ENCODE assay signal across 17 cellular contexts in genomic region chr6:44415424-44415823, GRCh38. TPM values are rescaled to one million over a fixed set of nuclear protein-coding genes. Genes with fewer than 3 reads are reported as not detected.
A peak's percentile ranks its signal among the peaks of the same experiment; 100 is the strongest.
DNase-seq lines count a peak whose midpoint lies in the region; ATAC-seq and TF ChIP-seq lines count a peak whose summit lies in the region.
"Had no signal": no experiment of that assay in that cellular context is flagged by ENCODE, and none has a peak within 500 bp of the region (broad histone marks: within the 10 kb centered on the region; RNA-seq: fewer than 3 reads in every experiment).

No MANE protein-coding gene starts in this region.

- intact Hi-C loops in natural killer cell (cut with micrococcal nuclease) (no loop called here), body of pancreas (cut with DNase I) (no loop called here), lower leg skin (cut with DNase I; ENCODE audit: low total_unique reads) (no loop called here), ascending aorta (cut with DNase I) (no loop called here)

- H3K4me3 Mint-ChIP-seq in natural killer cell, result no peak overlapping the region
- H3K4me3 Mint-ChIP-seq in natural killer cell treated with Interleukin-12 subunit alpha and Interleukin-12 subunit beta and Interleukin-15 and Interleukin-18, amount 100 ng/mL, for 72 hours, result no peak overlapping the region
- H3K4me3 Mint-ChIP-seq: naive B cell had no signal

- H3K27me3 ChIP-seq in body of pancreas (no peaks in the 10 kb centered on the region), mucosa of stomach (ENCODE audit: control insufficient read depth, insufficient read depth, low read length) (no peaks in the 10 kb centered on the region), ascending aorta (no peaks in the 10 kb centered on the region)
- H3K27me3 ChIP-seq: MG63, SJSA1 had no signal

- WGBS in body of pancreas, 2 donors, result 81 to 84% methylated on average over 2 of the region's 2 CpGs
- 71 to 77% methylated on average over 2 of the region's 2 CpGs for WGBS in lower leg skin, 2 donors

- H3K27ac ChIP-seq in body of pancreas, result peak overlapping the region in 1 of 4 donors; percentile 55
- H3K27ac ChIP-seq in ascending aorta, result no peak overlapping the region
- H3K27ac ChIP-seq: SJSA1 had no signal

- peaks cover 2 to 12% of the 10 kb centered on the region in 2 donors for H3K36me3 ChIP-seq in body of pancreas (replicated peaks in 1 of 2; ENCODE audit: insufficient read depth in 1 of 2, low read depth in 2 of 2)
- no peaks in the 10 kb centered on the region for H3K36me3 ChIP-seq in mucosa of stomach (ENCODE audit: control insufficient read depth, insufficient read depth, low read length)
- H3K36me3 ChIP-seq in ascending aorta, result peaks cover 31 to 64% of the 10 kb centered on the region in 2 donors

- ATAC-seq in natural killer cell (no peak), body of pancreas (peak; percentile 27)
- ATAC-seq in natural killer cell treated with Interleukin-12 subunit alpha and Interleukin-12 subunit beta and Interleukin-15 and Interleukin-18, amount 100 ng/mL, for 72 hours, result no peak

- H3K27me3 Mint-ChIP-seq in natural killer cell (ENCODE audit: low read depth in 2 of 2), result no peaks in the 10 kb centered on the region
- H3K27me3 Mint-ChIP-seq in natural killer cell treated with Interleukin-12 subunit alpha and Interleukin-12 subunit beta and Interleukin-15 and Interleukin-18, amount 100 ng/mL, for 72 hours, result no peaks in the 10 kb centered on the region
- H3K27me3 Mint-ChIP-seq: naive B cell had no signal

- H3K36me3 Mint-ChIP-seq in natural killer cell, result peaks cover under 1% of the 10 kb centered on the region
- H3K36me3 Mint-ChIP-seq in natural killer cell treated with Interleukin-12 subunit alpha and Interleukin-12 subunit beta and Interleukin-15 and Interleukin-18, amount 100 ng/mL, for 72 hours, result peaks cover 36% of the 10 kb centered on the region

- peaks cover 47 to 48% of the 10 kb centered on the region in 2 donors for H3K4me1 Mint-ChIP-seq in natural killer cell
- H3K4me1 Mint-ChIP-seq in natural killer cell treated with Interleukin-12 subunit alpha and Interleukin-12 subunit beta and Interleukin-15 and Interleukin-18, amount 100 ng/mL, for 72 hours (ENCODE audit: low read depth in 2 of 2), result peaks cover 37 to 41% of the 10 kb centered on the region in 2 donors

- peak overlapping the region; percentile 7 for H3K9ac ChIP-seq in mucosa of stomach (ENCODE audit: low read length)

- H3K9me3 ChIP-seq in body of pancreas (no peaks in the 10 kb centered on the region), mucosa of stomach (ENCODE audit: control insufficient read depth, low read length) (no peaks in the 10 kb centered on the region), ascending aorta (no peaks in the 10 kb centered on the region)
- H3K9me3 ChIP-seq: MG63, SJSA1 had no signal

- no peak overlapping the region for H3K4me3 ChIP-seq in body of pancreas
- no peak overlapping the region for H3K4me3 ChIP-seq in mucosa of stomach (ENCODE audit: low read length)
- no peak overlapping the region for H3K4me3 ChIP-seq in lower leg skin (ENCODE audit: low read depth, poor library complexity, severe bottlenecking)
- H3K4me3 ChIP-seq in ascending aorta, result no peak overlapping the region
- H3K4me3 ChIP-seq: MG63, SJSA1 had no signal

- no peaks in the 10 kb centered on the region for H3K9me3 Mint-ChIP-seq in natural killer cell
- no peaks in the 10 kb centered on the region for H3K9me3 Mint-ChIP-seq in natural killer cell treated with Interleukin-12 subunit alpha and Interleukin-12 subunit beta and Interleukin-15 and Interleukin-18, amount 100 ng/mL, for 72 hours
- H3K9me3 Mint-ChIP-seq: CD8-positive, alpha-beta memory T cell had no signal

- H3K4me1 ChIP-seq in body of pancreas, result peaks cover 17% of the 10 kb centered on the region
- H3K4me1 ChIP-seq in mucosa of stomach (ENCODE audit: control insufficient read depth, insufficient read depth, low read length), result peaks cover 17% of the 10 kb centered on the region
- H3K4me1 ChIP-seq in ascending aorta, result no peaks in the 10 kb centered on the region

- TF ChIP-seq CTCF in natural killer cell (IDR thresholded peaks at IDR 0.05), result no peak
- no peak for TF ChIP-seq CTCF in body of pancreas (IDR thresholded peaks at IDR 0.05)
- no peak for TF ChIP-seq CTCF in lower leg skin (IDR thresholded peaks at IDR 0.05)
- TF ChIP-seq CTCF in ascending aorta (IDR thresholded peaks at IDR 0.05), result no peak

- peak overlapping the region; percentile 64 to 66 for H3K27ac Mint-ChIP-seq in natural killer cell
- peak overlapping the region in 1 of 2 donors; percentile 3 for H3K27ac Mint-ChIP-seq in natural killer cell treated with Interleukin-12 subunit alpha and Interleukin-12 subunit beta and Interleukin-15 and Interleukin-18, amount 100 ng/mL, for 72 hours

- DNase-seq in natural killer cell (no peak), body of pancreas (peak in 1 of 4 donors; percentile 20), lower leg skin (ENCODE audit: low spot score in 2 of 2) (no peak), ascending aorta (ENCODE audit: low spot score in 2 of 2) (no peak), NOMO-1 (lab: John Stamatoyannopoulos, UW; ENCODE audit: unreplicated experiment in 2 of 2) (no peak)
- DNase-seq in natural killer cell treated with Interleukin-12 subunit alpha and Interleukin-12 subunit beta and Interleukin-15 and Interleukin-18, amount 100 ng/mL, for 72 hours (ENCODE audit: low spot score), result no peak
- no peak for DNase-seq in activated CD8-positive, alpha-beta memory T cell treated with anti-CD3 and anti-CD28 coated beads, Interleukin-2, amount 50 U/mL, for 48 hours
- DNase-seq: activated CD4-positive, alpha-beta T cell treated with anti-CD3 and anti-CD28 coated beads, Interleukin-2, amount 50 U/mL, for 1 hour; activated T-cell treated with anti-CD3 and anti-CD28 coated beads, Interleukin-2, amount 50 U/mL, for 48 hours; CD8-positive, alpha-beta memory T cell; effector memory CD4-positive, alpha-beta T cell; naive B cell; NCI-H187; NCI-H446 treated with DMSO at 0.1 percent for 48 hours had no signal

- TF ChIP-seq POLR2A in body of pancreas (IDR thresholded peaks at IDR 0.05) (no peak), lower leg skin (IDR thresholded peaks at IDR 0.05) (no peak)

RNA-seq across cellular contexts. Expression of gene CDC5L, which starts 27.9 kb away (rescaled TPM):
- total RNA-seq in natural killer cell (10 to 100 TPM; 22.0 to 25.0 (median 24.9) TPM), body of pancreas (10 to 100 TPM; 10.2 to 11.2 TPM), lower leg skin (10 to 100 TPM; 12.3 to 19.2 (median 13.9) TPM), ascending aorta (10.9 TPM)
- 10 to 100 TPM; 21.6 to 22.6 TPM for total RNA-seq in natural killer cell treated with Interleukin-12 subunit alpha and Interleukin-12 subunit beta and Interleukin-15 and Interleukin-18, amount 100 ng/mL, for 72 hours
